ENCODE assay signal across 1 cellular context in genomic region chr2:202406445-202406967, GRCh38.
TF ChIP-seq lines count a peak whose summit lies in the region.

No MANE protein-coding gene starts in this region.

TF ChIP-seq in HepG2, 621 proteins besides CTCF, POLR2A, EP300 and RAD21:
- TF ChIP-seq ZBTB40 (IDR thresholded peaks at IDR 0.05), result no peak
- TF ChIP-seq ZBTB40 (CRISPR knock-in tag; IDR thresholded peaks at IDR 0.05), result no peak
- TF ChIP-seq ZNF841 (CRISPR knock-in tag; IDR thresholded peaks at IDR 0.05; ENCODE audit: borderline replicate concordance), result no peak
- TF ChIP-seq PLRG1 (conservative IDR thresholded peaks at IDR 0.05), result no peak
- TF ChIP-seq ZNF251 (CRISPR knock-in tag; IDR thresholded peaks at IDR 0.05), result no peak
- TF ChIP-seq STAT6 (CRISPR knock-in tag; IDR thresholded peaks at IDR 0.05; ENCODE audit: borderline replicate concordance), result no peak
- no peak for TF ChIP-seq ELF3 (CRISPR knock-in tag; IDR thresholded peaks at IDR 0.05)
- TF ChIP-seq ZNF282 (IDR thresholded peaks at IDR 0.05; ENCODE audit: partially characterized antibody), result no peak
- no peak for TF ChIP-seq MATR3 (CRISPR knock-in tag; IDR thresholded peaks at IDR 0.05)
- no peak for TF ChIP-seq ZNF678 (CRISPR knock-in tag; IDR thresholded peaks at IDR 0.05)
- no peak for TF ChIP-seq THAP7 (CRISPR knock-in tag; IDR thresholded peaks at IDR 0.05)
- TF ChIP-seq PAXIP1 (CRISPR knock-in tag; conservative IDR thresholded peaks at IDR 0.05), result no peak
- no peak for TF ChIP-seq ZNF501 (CRISPR knock-in tag; IDR thresholded peaks at IDR 0.05)
- TF ChIP-seq SMARCE1 (IDR thresholded peaks at IDR 0.05; ENCODE audit: borderline replicate concordance), result no peak
